In genomic region chr1:247077768-247078314, GRCh38 we compare ENCODE assay signal across 3 cellular contexts.
TF ChIP-seq lines count a peak whose summit lies in the region.

No MANE protein-coding gene starts in this region.

TF ChIP-seq in A549, 52 proteins besides CTCF, POLR2A, EP300 and RAD21:
- TF ChIP-seq CHD4 (IDR thresholded peaks at IDR 0.05; ENCODE audit: borderline replicate concordance) (no peak), PBX3 (IDR thresholded peaks at IDR 0.05) (no peak), HES2 (IDR thresholded peaks at IDR 0.05) (no peak), KDM5A (IDR thresholded peaks at IDR 0.05) (no peak), HOXA7 (CRISPR knock-in tag; IDR thresholded peaks at IDR 0.05) (no peak), BHLHE40 (IDR thresholded peaks at IDR 0.05; ENCODE audit: low read depth, low read length) (no peak), CBX8 (IDR thresholded peaks at IDR 0.05) (no peak), CHD2 (IDR thresholded peaks at IDR 0.05; ENCODE audit: low read length, partially characterized antibody) (no peak), HOXB5 (CRISPR knock-in tag; IDR thresholded peaks at IDR 0.05) (no peak), MAFK (IDR thresholded peaks at IDR 0.05; ENCODE audit: partially characterized antibody) (no peak), E2F6 (IDR thresholded peaks at IDR 0.05; ENCODE audit: borderline replicate concordance, low read depth) (no peak), ZNF302 (CRISPR knock-in tag; IDR thresholded peaks at IDR 0.05) (no peak), RFX5 (IDR thresholded peaks at IDR 0.05) (no peak), PHF8 (IDR thresholded peaks at IDR 0.05; ENCODE audit: borderline replicate concordance, low read depth) (no peak), JUN (IDR thresholded peaks at IDR 0.05) (no peak)
TF ChIP-seq in A549: peak in this region for 0.

TF ChIP-seq in GM12878, 131 proteins besides CTCF, POLR2A, EP300 and RAD21:
- TF ChIP-seq MTA2 (IDR thresholded peaks at IDR 0.05; ENCODE audit: low read depth) = peak; percentile 31; the same call in 1 of the 2 replicates
- TF ChIP-seq EGR1 (IDR thresholded peaks at IDR 0.05; ENCODE audit: borderline replicate concordance in 1 of 2, low read depth in 2 of 2, low read length in 2 of 2) = 0 out of 3 replicates have a peak, but pooled peaks of 1 of the 2 experiments have one; percentile 35
- peak; percentile 29; the same call in 1 of the 2 replicates for TF ChIP-seq MTA3 (IDR thresholded peaks at IDR 0.05; ENCODE audit: borderline replicate concordance, low read length)
- TF ChIP-seq TAF1 (IDR thresholded peaks at IDR 0.05; ENCODE audit: borderline replicate concordance, low read depth, low read length) = 0 out of 2 replicates have a peak, but pooled peaks have one; percentile 30
- peak; percentile 44 for TF ChIP-seq RUNX3 (IDR thresholded peaks at IDR 0.05; ENCODE audit: low read length)
- no peak for TF ChIP-seq CBX5 (IDR thresholded peaks at IDR 0.05; ENCODE audit: low read depth)
TF ChIP-seq in GM12878: peak in this region for 5.

TF ChIP-seq in HepG2, 621 proteins besides CTCF, POLR2A, EP300 and RAD21:
- TF ChIP-seq MIXL1 (CRISPR knock-in tag; IDR thresholded peaks at IDR 0.05) (peak; percentile 64), ZNF382 (CRISPR knock-in tag; IDR thresholded peaks at IDR 0.05; ENCODE audit: borderline replicate concordance) (no peak), NCOA1 (CRISPR knock-in tag; IDR thresholded peaks at IDR 0.05) (0 out of 2 replicates have a peak, but pooled peaks have one; percentile 12), ZBTB7B (CRISPR knock-in tag; IDR thresholded peaks at IDR 0.05) (no peak), CREM (IDR thresholded peaks at IDR 0.05) (0 out of 2 replicates have a peak, but pooled peaks have one; percentile 11), CREM (CRISPR knock-in tag; IDR thresholded peaks at IDR 0.05) (no peak), MEF2D (CRISPR knock-in tag; IDR thresholded peaks at IDR 0.05) (no peak), ZNF674 (CRISPR knock-in tag; IDR thresholded peaks at IDR 0.05; ENCODE audit: low read depth) (no peak), RARA (CRISPR knock-in tag; IDR thresholded peaks at IDR 0.05) (peak; percentile 18; the same call in 1 of the 2 replicates)
- TF ChIP-seq, protein P1, sequence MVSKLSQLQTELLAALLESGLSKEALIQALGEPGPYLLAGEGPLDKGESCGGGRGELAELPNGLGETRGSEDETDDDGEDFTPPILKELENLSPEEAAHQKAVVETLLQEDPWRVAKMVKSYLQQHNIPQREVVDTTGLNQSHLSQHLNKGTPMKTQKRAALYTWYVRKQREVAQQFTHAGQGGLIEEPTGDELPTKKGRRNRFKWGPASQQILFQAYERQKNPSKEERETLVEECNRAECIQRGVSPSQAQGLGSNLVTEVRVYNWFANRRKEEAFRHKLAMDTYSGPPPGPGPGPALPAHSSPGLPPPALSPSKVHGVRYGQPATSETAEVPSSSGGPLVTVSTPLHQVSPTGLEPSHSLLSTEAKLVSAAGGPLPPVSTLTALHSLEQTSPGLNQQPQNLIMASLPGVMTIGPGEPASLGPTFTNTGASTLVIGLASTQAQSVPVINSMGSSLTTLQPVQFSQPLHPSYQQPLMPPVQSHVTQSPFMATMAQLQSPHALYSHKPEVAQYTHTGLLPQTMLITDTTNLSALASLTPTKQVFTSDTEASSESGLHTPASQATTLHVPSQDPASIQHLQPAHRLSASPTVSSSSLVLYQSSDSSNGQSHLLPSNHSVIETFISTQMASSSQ (IDR thresholded peaks at IDR 0.05; ENCODE audit: low read depth) = peak; percentile 44; the same call in 1 of the 2 replicates
- TF ChIP-seq, protein P1 (CRISPR knock-in tag; IDR thresholded peaks at IDR 0.05; ENCODE audit: borderline replicate concordance) = no peak
